Comparison of ENCODE assay signal across 28 cellular contexts in genomic region chr13:33176526-33176925, GRCh38.
"Had no signal": no experiment of that assay in that cellular context is flagged by ENCODE, and none has a peak within 500 bp of the region (broad histone marks: within the 10 kb centered on the region; RNA-seq: fewer than 3 reads in every experiment).

No MANE protein-coding gene starts in this region.

- H3K9me3 Mint-ChIP-seq: activated naive CD4-positive, alpha-beta T cell treated with anti-CD3 and anti-CD28 coated beads, Interleukin-2, amount 50 U/mL, for 72 hours; activated T-cell treated with anti-CD3 and anti-CD28 coated beads, Interleukin-2, amount 50 U/mL, for 72 hours; neural crest cell; T-helper 2 cell treated with Interferon-gamma antibody and Interleukin-4, amounts not matched to agents 5 μg/mL and 100 μg/mL, for 36 hours had no signal

- ATAC-seq: activated CD4-positive, alpha-beta T cell treated with anti-CD3 and anti-CD28 coated beads for 36 hours; activated naive CD4-positive, alpha-beta T cell treated with anti-CD3 and anti-CD28 coated beads, Interleukin-2, amount 50 U/mL, for 72 hours; activated T-cell treated with anti-CD3 and anti-CD28 coated beads, Interleukin-2, amount 50 U/mL, for 72 hours; body of pancreas; left lung; lower lobe of right lung; naive thymus-derived CD8-positive, alpha-beta T cell had no signal

- H3K4me1 Mint-ChIP-seq: activated CD4-positive, alpha-beta T cell treated with anti-CD3 and anti-CD28 coated beads for 36 hours; immature natural killer cell; naive thymus-derived CD8-positive, alpha-beta T cell; neural crest cell had no signal

- H3K4me3 ChIP-seq: body of pancreas, colonic mucosa, left lung, lower lobe of right lung, right atrium auricular region, testis had no signal

- H3K36me3 Mint-ChIP-seq: activated naive CD4-positive, alpha-beta T cell treated with anti-CD3 and anti-CD28 coated beads, Interleukin-2, amount 50 U/mL, for 72 hours; immature natural killer cell; naive thymus-derived CD8-positive, alpha-beta T cell had no signal

- H3K4me3 Mint-ChIP-seq: activated CD4-positive, alpha-beta T cell treated with anti-CD3 and anti-CD28 coated beads for 36 hours; activated T-cell treated with anti-CD3 and anti-CD28 coated beads, Interleukin-2, amount 50 U/mL, for 72 hours; immature natural killer cell; naive thymus-derived CD8-positive, alpha-beta T cell; neural crest cell; T-helper 2 cell treated with Interferon-gamma antibody and Interleukin-4, amounts not matched to agents 5 μg/mL and 100 μg/mL, for 36 hours had no signal

- H3K27ac ChIP-seq: colonic mucosa, epithelial cell of prostate, left lung, lower lobe of right lung, testis had no signal

- H3K9me3 ChIP-seq: body of pancreas, colonic mucosa, left lung, lower lobe of right lung, right atrium auricular region, testis had no signal

- DNase-seq: activated CD4-positive, alpha-beta T cell treated with anti-CD3 and anti-CD28 coated beads for 36 hours; activated CD4-positive, alpha-beta T cell treated with anti-CD3 and anti-CD28 coated beads, Interleukin-2, amount 50 U/mL, for 4 hours; activated CD4-positive, CD25-positive, alpha-beta regulatory T cell; activated naive CD4-positive, alpha-beta T cell; activated T-cell treated with anti-CD3 and anti-CD28 coated beads for 4 hours; activated T-cell treated with anti-CD3 and anti-CD28 coated beads, Interleukin-2, amount 50 U/mL, for 72 hours; anterior cingulate cortex; body of pancreas; colonic mucosa; effector CD8-positive, alpha-beta T cell; head of caudate nucleus; hippocampal formation; immature natural killer cell; kidney glomerular epithelial cell; left lung; lower lobe of right lung; mesenchymal stem cell; naive thymus-derived CD8-positive, alpha-beta T cell; nucleus accumbens; stimulated activated CD4-positive, alpha-beta T cell treated with anti-CD3 and anti-CD28 coated beads, Interleukin-2, amount 100 ng/mL, for 48 hours; stimulated activated naive CD4-positive, alpha-beta T cell treated with Interleukin-2 at 50 U/mL for 16 hours; testis; trophoblast cell had no signal

- H3K27ac Mint-ChIP-seq: activated CD4-positive, alpha-beta T cell treated with anti-CD3 and anti-CD28 coated beads for 36 hours; activated naive CD4-positive, alpha-beta T cell treated with anti-CD3 and anti-CD28 coated beads, Interleukin-2, amount 50 U/mL, for 72 hours; activated T-cell treated with anti-CD3 and anti-CD28 coated beads, Interleukin-2, amount 50 U/mL, for 72 hours; immature natural killer cell; naive thymus-derived CD8-positive, alpha-beta T cell; T-helper 2 cell treated with Interferon-gamma antibody and Interleukin-4, amounts not matched to agents 5 μg/mL and 100 μg/mL, for 36 hours had no signal

- H3K36me3 ChIP-seq: colonic mucosa, left lung, lower lobe of right lung, right atrium auricular region had no signal
